Comparison of ENCODE assay signal across 8 cellular contexts in the genomic region with DNA sequence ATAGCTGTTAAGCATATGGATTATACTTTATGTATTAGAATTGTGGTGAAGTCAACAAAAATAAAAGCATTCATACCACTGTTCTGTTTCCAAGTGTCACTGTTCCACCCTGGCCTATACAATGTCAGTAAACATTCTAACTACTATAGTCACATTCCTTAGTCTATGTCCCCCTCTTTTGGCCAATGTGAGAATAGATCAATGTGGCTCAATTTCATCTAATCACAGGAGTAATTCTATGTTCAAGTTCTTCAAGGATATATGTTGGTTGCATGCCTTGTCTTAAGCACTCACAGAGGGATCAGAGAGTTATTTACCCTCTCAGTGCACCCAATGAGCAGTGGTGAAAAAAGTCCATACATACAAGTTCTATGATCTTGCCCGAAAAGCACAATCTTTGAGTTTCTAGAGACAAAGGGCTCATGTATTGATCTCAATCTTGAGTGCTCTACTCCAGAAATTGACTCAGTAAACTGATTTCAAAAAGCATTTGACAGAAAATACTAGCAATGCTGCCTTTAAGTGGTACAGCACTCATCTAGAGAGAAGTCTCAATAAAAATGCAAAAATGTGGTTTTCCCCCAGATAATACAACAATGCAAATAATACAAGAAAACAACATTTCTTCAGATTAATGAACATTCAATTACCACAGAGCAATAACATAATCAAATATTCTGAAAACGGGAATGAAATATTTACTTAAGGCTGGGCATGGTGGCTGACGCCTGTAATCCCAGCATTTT. TPM values are rescaled to one million over a fixed set of nuclear protein-coding genes. Genes with fewer than 3 reads are reported as not detected.
DNase-seq lines count a peak whose midpoint lies in the region; ATAC-seq and TF ChIP-seq lines count a peak whose summit lies in the region.

No MANE protein-coding gene starts in this region.

- H3K9me3 ChIP-seq in esophagus squamous epithelium (no peaks in the 10 kb centered on the region), parathyroid adenoma (ENCODE audit: control insufficient read depth, low read length) (no peaks in the 10 kb centered on the region)

- H3K4me2 ChIP-seq in parathyroid adenoma (ENCODE audit: low read length) = no peak overlapping the region

- H3K27me3 ChIP-seq in esophagus squamous epithelium (no peaks in the 10 kb centered on the region), parathyroid adenoma (ENCODE audit: control insufficient read depth, insufficient read depth, low read length) (no peaks in the 10 kb centered on the region)

- DNase-seq in DMS53 (lab: John Stamatoyannopoulos, UW) = peak; percentile 57
- DNase-seq in RPMI8226 = peak; percentile 17
- DNase-seq in esophagus squamous epithelium (lab: John Stamatoyannopoulos, UW) = no peak
- DNase-seq in NCI-H1092 (lab: John Stamatoyannopoulos, UW) = no peak

- H3K36me3 ChIP-seq in esophagus squamous epithelium (no peaks in the 10 kb centered on the region), parathyroid adenoma (ENCODE audit: control insufficient read depth, insufficient read depth, low read length) (no peaks in the 10 kb centered on the region)

- no peaks in the 10 kb centered on the region for H3K79me2 ChIP-seq in parathyroid adenoma

- no peak for TF ChIP-seq POLR2A in esophagus squamous epithelium (IDR thresholded peaks at IDR 0.05)

- H3K4me1 ChIP-seq in esophagus squamous epithelium (no peaks in the 10 kb centered on the region), parathyroid adenoma (no peaks in the 10 kb centered on the region)

- H3K4me3 ChIP-seq in esophagus squamous epithelium = no peak overlapping the region
- no peak overlapping the region for H3K4me3 ChIP-seq in parathyroid adenoma (ENCODE audit: low read depth, low read length)

- 65 to 75% methylated on average over 3 of the region's 3 CpGs for WGBS in esophagus squamous epithelium, 2 donors

- H3K27ac ChIP-seq in esophagus squamous epithelium (no peak overlapping the region), parathyroid adenoma (no peak overlapping the region)

- H2AFZ ChIP-seq in parathyroid adenoma = no peak overlapping the region

- peak; percentile 73 for ATAC-seq in GM19324 (IDR thresholded peaks at IDR 0.05; ENCODE audit: low FRiP score, unreplicated experiment)
- ATAC-seq in HG03378 (IDR thresholded peaks at IDR 0.05; ENCODE audit: unreplicated experiment) = peak; percentile 76
- ATAC-seq in HG02588 (IDR thresholded peaks at IDR 0.05; ENCODE audit: unreplicated experiment) = no peak

- intact Hi-C loops in esophagus squamous epithelium (cut with DNase I) = no loop called here

- H3K9ac ChIP-seq in parathyroid adenoma = no peak overlapping the region

- TF ChIP-seq CTCF in esophagus squamous epithelium (IDR thresholded peaks at IDR 0.05) = peak in 4 of 6 experiments; percentile 20 to 55 (median 28)
- peak; percentile 21 for TF ChIP-seq CTCF in parathyroid adenoma (IDR thresholded peaks at IDR 0.05)

RNA-seq across cellular contexts. Expression of gene SMLR1, which starts 16.5 kb away (rescaled TPM):
- total RNA-seq in esophagus squamous epithelium = not detected

Comparison
In these comparisons a context has a peak if more than half of its experiments do, and no peak if none do; other contexts are left out.
1. DNase-seq: peak in DMS53 (single experiment) and RPMI8226 (single experiment); none in esophagus squamous epithelium (single experiment) and NCI-H1092 (single experiment).